9 cellular contexts compared by ENCODE assay signal in genomic region chr4:1794809-1795303, GRCh38.
DNase-seq lines count a peak whose midpoint lies in the region; ATAC-seq lines count a peak whose summit lies in the region.
"Had no signal": no experiment of that assay in that cellular context is flagged by ENCODE, and none has a peak within 500 bp of the region (broad histone marks: within the 10 kb centered on the region; RNA-seq: fewer than 3 reads in every experiment).

No MANE protein-coding gene starts in this region.

- H3K9me3 ChIP-seq in mucosa of rectum (ENCODE audit: control insufficient read depth in 2 of 2, low read length in 2 of 2): no peaks in the 10 kb centered on the region

- peaks cover 41% of the 10 kb centered on the region for H3K27me3 Mint-ChIP-seq in central memory CD8-positive, alpha-beta T cell

- peak overlapping the region; percentile 4 for H3K4me3 Mint-ChIP-seq in central memory CD8-positive, alpha-beta T cell

- peak overlapping the region; percentile 77 to 82 for H3K27ac ChIP-seq in mucosa of rectum (ENCODE audit: low read depth in 2 of 2, low read length in 2 of 2)

- no peak for ATAC-seq in central memory CD8-positive, alpha-beta T cell (replicated peaks; ENCODE audit: extremely low read depth, poor library complexity, severe bottlenecking)
- no peak for ATAC-seq in HG03432 (IDR thresholded peaks at IDR 0.05; ENCODE audit: unreplicated experiment)

- H3K4me3 ChIP-seq in mucosa of rectum (ENCODE audit: low read length in 2 of 2): peak overlapping the region; percentile 64 to 80

- no peak overlapping the region for H3K27ac Mint-ChIP-seq in central memory CD8-positive, alpha-beta T cell (ENCODE audit: low read depth)

- DNase-seq in stimulated activated naive CD4-positive, alpha-beta T cell treated with Interleukin-2 at 50 U/mL for 16 hours (lab: John Stamatoyannopoulos, UW): peak; percentile 4
- no peak for DNase-seq in stimulated activated naive CD4-positive, alpha-beta T cell (lab: John Stamatoyannopoulos, UW)
- DNase-seq in central memory CD8-positive, alpha-beta T cell (ENCODE audit: low spot score in 2 of 2): no peak
- no peak for DNase-seq in HuH-7.5 (ENCODE audit: low spot score)
- DNase-seq in central memory CD4-positive, alpha-beta T cell: no peak
- no peak for DNase-seq in T1000 (lab: John Stamatoyannopoulos, UW)
- DNase-seq: NCI-H187 treated with DMSO at 0.1 percent for 48 hours had no signal

- no peaks in the 10 kb centered on the region for H3K4me1 Mint-ChIP-seq in central memory CD8-positive, alpha-beta T cell

- no peaks in the 10 kb centered on the region for H3K36me3 Mint-ChIP-seq in central memory CD8-positive, alpha-beta T cell (ENCODE audit: insufficient read depth)

- H3K4me1 ChIP-seq in mucosa of rectum (ENCODE audit: control insufficient read depth in 2 of 2, insufficient read depth in 2 of 2, low read length in 2 of 2): peaks cover 29 to 36% of the 10 kb centered on the region in 2 donors

- H3K36me3 ChIP-seq in mucosa of rectum (ENCODE audit: control insufficient read depth in 2 of 2, insufficient read depth in 2 of 2, low read length in 2 of 2): no peaks in the 10 kb centered on the region

- peak overlapping the region in 1 of 2 donors; percentile 82 for H3K9ac ChIP-seq in mucosa of rectum (ENCODE audit: low read depth in 1 of 2, low read length in 2 of 2)

- H3K9me3 Mint-ChIP-seq in central memory CD8-positive, alpha-beta T cell: no peaks in the 10 kb centered on the region

- peaks cover 3 to 8% of the 10 kb centered on the region in 2 donors for H3K27me3 ChIP-seq in mucosa of rectum (ENCODE audit: control insufficient read depth in 2 of 2, insufficient read depth in 2 of 2, low read length in 2 of 2)
